In genomic region chr21:25801217-25802015, GRCh38 we compare ENCODE assay signal across 1 cellular context.
TF ChIP-seq lines count a peak whose summit lies in the region.

No MANE protein-coding gene starts in this region.

TF ChIP-seq in HepG2, 621 proteins besides CTCF, POLR2A, EP300 and RAD21 (continued from another document and continues in another):
- no peak for TF ChIP-seq ZHX2 (IDR thresholded peaks at IDR 0.05; ENCODE audit: low read depth)
- no peak for TF ChIP-seq ZHX2 (CRISPR knock-in tag; IDR thresholded peaks at IDR 0.05; ENCODE audit: borderline replicate concordance)
- TF ChIP-seq HNRNPLL (IDR thresholded peaks at IDR 0.05; ENCODE audit: low read depth, low read length, poor library complexity, severe bottlenecking): no peak
- TF ChIP-seq AGO1 (IDR thresholded peaks at IDR 0.05; ENCODE audit: low read depth, low read length, poor library complexity, severe bottlenecking): no peak
- no peak for TF ChIP-seq KAT8 (CRISPR knock-in tag; IDR thresholded peaks at IDR 0.05)
- no peak for TF ChIP-seq BCL6 (CRISPR knock-in tag; IDR thresholded peaks at IDR 0.05)
- no peak for TF ChIP-seq SRSF9 (IDR thresholded peaks at IDR 0.05; ENCODE audit: borderline replicate concordance, insufficient read depth, low read depth, low read length, poor library complexity, severe bottlenecking)
- TF ChIP-seq MIXL1 (CRISPR knock-in tag; IDR thresholded peaks at IDR 0.05): peak; percentile 35; the same call in 1 of the 2 replicates
- no peak for TF ChIP-seq DR1 (CRISPR knock-in tag; IDR thresholded peaks at IDR 0.05)
- no peak for TF ChIP-seq FOXA3 (CRISPR knock-in tag; IDR thresholded peaks at IDR 0.05)
- no peak for TF ChIP-seq ZNF431 (CRISPR knock-in tag; IDR thresholded peaks at IDR 0.05; ENCODE audit: borderline replicate concordance, low read depth)
- no peak for TF ChIP-seq ZNF703 (CRISPR knock-in tag; IDR thresholded peaks at IDR 0.05; ENCODE audit: borderline replicate concordance)
- TF ChIP-seq MLXIP (CRISPR knock-in tag; IDR thresholded peaks at IDR 0.05; ENCODE audit: borderline replicate concordance): no peak
- no peak for TF ChIP-seq ZFY (CRISPR knock-in tag; IDR thresholded peaks at IDR 0.05)
- TF ChIP-seq TEAD3 (CRISPR knock-in tag; optimal IDR thresholded peaks at IDR 0.05; ENCODE audit: borderline replicate concordance): peak; percentile 57
- TF ChIP-seq ZNF274 (CRISPR knock-in tag; IDR thresholded peaks at IDR 0.05): no peak
- no peak for TF ChIP-seq ZNF501 (CRISPR knock-in tag; IDR thresholded peaks at IDR 0.05)
- no peak for TF ChIP-seq IRX3 (CRISPR knock-in tag; IDR thresholded peaks at IDR 0.05; ENCODE audit: borderline replicate concordance, low read depth)
- TF ChIP-seq FOXK2 (IDR thresholded peaks at IDR 0.05): no peak
- TF ChIP-seq PBX3 (CRISPR knock-in tag; IDR thresholded peaks at IDR 0.05; ENCODE audit: borderline replicate concordance): no peak
- no peak for TF ChIP-seq SALL2 (CRISPR knock-in tag; IDR thresholded peaks at IDR 0.05)
- 0 out of 2 replicates have a peak, but pooled peaks have one; percentile 16 for TF ChIP-seq PATZ1 (CRISPR knock-in tag; IDR thresholded peaks at IDR 0.05)
- TF ChIP-seq HOXD1 (CRISPR knock-in tag; IDR thresholded peaks at IDR 0.05): no peak
- no peak for TF ChIP-seq YEATS2 (CRISPR knock-in tag; IDR thresholded peaks at IDR 0.05; ENCODE audit: borderline replicate concordance)
- TF ChIP-seq SALL1 (CRISPR knock-in tag; IDR thresholded peaks at IDR 0.05): peak; percentile 53; the same call in 1 of the 2 replicates
- TF ChIP-seq NPAS2 (CRISPR knock-in tag; IDR thresholded peaks at IDR 0.05; ENCODE audit: borderline replicate concordance): no peak
- no peak for TF ChIP-seq RORA (CRISPR knock-in tag; IDR thresholded peaks at IDR 0.05)
- no peak for TF ChIP-seq NKX3-1 (CRISPR knock-in tag; IDR thresholded peaks at IDR 0.05)
- peak; percentile 97 for TF ChIP-seq XRCC5 (optimal IDR thresholded peaks at IDR 0.05; ENCODE audit: low read length)
- no peak for TF ChIP-seq MED13 (CRISPR knock-in tag; IDR thresholded peaks at IDR 0.05)
- TF ChIP-seq NFE2L1 (CRISPR knock-in tag; IDR thresholded peaks at IDR 0.05; ENCODE audit: borderline replicate concordance): no peak
- no peak for TF ChIP-seq ZNF709 (CRISPR knock-in tag; IDR thresholded peaks at IDR 0.05)
- TF ChIP-seq ARID5B (CRISPR knock-in tag; IDR thresholded peaks at IDR 0.05): 0 out of 2 replicates have a peak, but pooled peaks have one; percentile 33
- TF ChIP-seq AFF4 (CRISPR knock-in tag; IDR thresholded peaks at IDR 0.05): no peak
- no peak for TF ChIP-seq RELA (CRISPR knock-in tag; IDR thresholded peaks at IDR 0.05)
- no peak for TF ChIP-seq ZSCAN20 (CRISPR knock-in tag; IDR thresholded peaks at IDR 0.05; ENCODE audit: borderline replicate concordance)
- TF ChIP-seq ZBTB8A (CRISPR knock-in tag; IDR thresholded peaks at IDR 0.05; ENCODE audit: borderline replicate concordance, low read depth): no peak
- no peak for TF ChIP-seq NR1H2 (CRISPR knock-in tag; IDR thresholded peaks at IDR 0.05; ENCODE audit: borderline replicate concordance, low read depth)
- TF ChIP-seq MTF2 (CRISPR knock-in tag; IDR thresholded peaks at IDR 0.05; ENCODE audit: borderline replicate concordance): no peak
- TF ChIP-seq SNAPC2 (CRISPR knock-in tag; IDR thresholded peaks at IDR 0.05): no peak
- no peak for TF ChIP-seq MTA3 (CRISPR knock-in tag; IDR thresholded peaks at IDR 0.05)
- no peak for TF ChIP-seq ZNF576 (CRISPR knock-in tag; IDR thresholded peaks at IDR 0.05)
- no peak for TF ChIP-seq ZNF629 (CRISPR knock-in tag; conservative IDR thresholded peaks at IDR 0.05)
- TF ChIP-seq ZNF383 (CRISPR knock-in tag; IDR thresholded peaks at IDR 0.05; ENCODE audit: borderline replicate concordance): no peak
- TF ChIP-seq SIN3A (IDR thresholded peaks at IDR 0.05; ENCODE audit: borderline replicate concordance, low read depth, low read length): no peak
- peak; percentile 68 for TF ChIP-seq STAG1 (CRISPR knock-in tag; IDR thresholded peaks at IDR 0.05)
- no peak for TF ChIP-seq DMAP1 (CRISPR knock-in tag; IDR thresholded peaks at IDR 0.05)
- TF ChIP-seq PLRG1 (conservative IDR thresholded peaks at IDR 0.05): no peak
- TF ChIP-seq HOXA3 (CRISPR knock-in tag; IDR thresholded peaks at IDR 0.05): no peak
